ENCODE assay signal across 8 cellular contexts in the genomic region with DNA sequence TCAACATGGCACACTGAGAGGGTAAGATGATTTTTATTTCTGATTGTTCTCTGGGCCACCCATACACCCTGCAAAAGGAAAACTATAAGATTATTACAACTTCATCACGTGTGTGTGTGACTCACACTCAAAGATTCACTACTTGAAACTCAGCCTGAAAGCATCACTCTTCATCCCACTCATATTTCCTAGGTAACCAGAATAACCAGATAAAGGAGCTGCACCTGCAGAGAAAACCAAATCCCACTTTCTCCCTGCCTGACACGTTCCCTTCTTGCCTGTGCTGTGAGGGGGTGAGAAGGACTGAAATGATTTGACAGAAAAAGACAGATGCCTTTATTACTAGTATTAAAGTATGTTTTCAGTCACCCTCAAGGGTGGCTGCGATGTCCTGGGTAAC.
DNase-seq lines count a peak whose midpoint lies in the region; ATAC-seq and TF ChIP-seq lines count a peak whose summit lies in the region.

No MANE protein-coding gene starts in this region.

- peaks cover 62% of the 10 kb centered on the region for H3K4me1 Mint-ChIP-seq in brain

- DNase-seq in activated CD8-positive, alpha-beta memory T cell treated with anti-CD3 and anti-CD28 coated beads for 24 hours: peak; percentile 68
- DNase-seq in activated CD8-positive, alpha-beta memory T cell treated with anti-CD3 and anti-CD28 coated beads, Interleukin-2, amount 50 U/mL, for 48 hours: no peak
- peak; percentile 23 to 52 (median 49) for DNase-seq in stimulated activated CD4-positive, alpha-beta T cell treated with anti-CD3 and anti-CD28 coated beads, TNF-alpha, amount 100 ng/mL, for 24 hours (ENCODE audit: low read depth in 3 of 3)
- DNase-seq in NCI-H446 (lab: John Stamatoyannopoulos, UW) (no peak), GDM1 (lab: John Stamatoyannopoulos, UW) (no peak)

- ATAC-seq in HG03280 (IDR thresholded peaks at IDR 0.05; ENCODE audit: unreplicated experiment) (peak; percentile 58), GM18861 (IDR thresholded peaks at IDR 0.05; ENCODE audit: unreplicated experiment) (no peak)

- H3K9me3 Mint-ChIP-seq in brain: no peaks in the 10 kb centered on the region

- no peaks in the 10 kb centered on the region for H3K36me3 Mint-ChIP-seq in brain

- H3K4me3 Mint-ChIP-seq in brain: no peak overlapping the region

- peak overlapping the region in 3 of 5 experiments; percentile 33 to 84 (median 82) for H3K27ac Mint-ChIP-seq in brain

- no peak for TF ChIP-seq CTCF in brain (conservative IDR thresholded peaks at IDR 0.05)

- peaks cover 6% of the 10 kb centered on the region for H3K27me3 Mint-ChIP-seq in brain

Comparison
In these comparisons a context has a peak if more than half of its experiments do, and no peak if none do; other contexts are left out.
1. DNase-seq: peak in activated CD8-positive, alpha-beta memory T cell treated with anti-CD3 and anti-CD28 coated beads for 24 hours (single experiment) and stimulated activated CD4-positive, alpha-beta T cell treated with anti-CD3 and anti-CD28 coated beads, TNF-alpha, amount 100 ng/mL, for 24 hours (3 of 3); none in activated CD8-positive, alpha-beta memory T cell treated with anti-CD3 and anti-CD28 coated beads, Interleukin-2, amount 50 U/mL, for 48 hours (single experiment), NCI-H446 (0 of 2) and GDM1 (single experiment).